Comparison of ENCODE assay signal across 19 cellular contexts in genomic region chr7:150421831-150422230, GRCh38. TPM values are rescaled to one million over a fixed set of nuclear protein-coding genes. Genes with fewer than 3 reads are reported as not detected.
DNase-seq lines count a peak whose midpoint lies in the region; ATAC-seq, FAIRE-seq and TF ChIP-seq lines count a peak whose summit lies in the region.
"Had no signal": no experiment of that assay in that cellular context is flagged by ENCODE, and none has a peak within 500 bp of the region (broad histone marks: within the 10 kb centered on the region; RNA-seq: fewer than 3 reads in every experiment).

No MANE protein-coding gene starts in this region.

- no peak for FAIRE-seq in K562 (lab: Jason Lieb, UNC)
- FAIRE-seq: D721Med, HTR-8/SVneo had no signal

- POLR2A ChIA-PET in K562 (lab: Yijun Ruan, JAX), result interaction anchor here (0.6 to 1.8 kb wide), 7 partner anchors 9 to 842 kb away, joined by 3 to 9 read pairs (median 4); a partner anchor contains a TSS

- no peaks in the 10 kb centered on the region for H3K79me2 ChIP-seq in K562 (ENCODE audit: control insufficient read depth, insufficient read depth, low read length)

- peak overlapping the region; percentile 50; the same call in 1 of the 2 replicates for H2AFZ ChIP-seq in K562 (ENCODE audit: low read depth, low read length)

- no TSS peak for BruUV-seq in K562 (replicated peaks; lab: Mats Ljungman, UMichigan)

- H3K9ac ChIP-seq in K562 (ENCODE audit: insufficient read depth in 1 of 2, low read depth in 2 of 2, low read length in 2 of 2), result no peak overlapping the region
- H3K9ac ChIP-seq: BLaER1 treated with 17β-estradiol and CSF1 and Interleukin-3, amounts not matched to agents 10 nM and 100 nM had no signal

- CTCF ChIA-PET in K562 (lab: Yijun Ruan, JAX; ENCODE audit: low intra/inter-chr PET ratio), result interaction anchor here (1.6 to 2.2 kb wide), 2 partner anchors 65 to 136 kb away, joined by 14 to 16 read pairs; no protein-coding TSS in a partner anchor

- TF ChIP-seq CTCF in right atrium auricular region (IDR thresholded peaks at IDR 0.05) (no peak), K562 (IDR thresholded peaks at IDR 0.05 in 2 of 3, conservative IDR thresholded peaks at IDR 0.05 in 1 of 3; ENCODE audit: insufficient read depth in 2 of 3, low read depth in 1 of 3, low read length in 3 of 3) (no peak)

- H3K4me2 ChIP-seq in K562 (ENCODE audit: insufficient read depth, low read length), result no peak overlapping the region

- H3K27me3 ChIP-seq in right atrium auricular region (no peaks in the 10 kb centered on the region), K562 (ENCODE audit: control insufficient read depth in 2 of 2, insufficient read depth in 2 of 2, low read length in 2 of 2) (no peaks in the 10 kb centered on the region)

- DNase-seq in Right ventricle myocardium inferior (ENCODE audit: missing footprints) (peak; percentile 4), right atrium auricular region (ENCODE audit: low spot score) (no peak), K562 (ENCODE audit: extremely low read depth in 1 of 4, low spot score in 3 of 4) (no peak), mesenteric fat pad (ENCODE audit: low spot score) (peak; percentile 67), ureter (ENCODE audit: low spot score) (peak; percentile 27), NCI-H2171 (lab: John Stamatoyannopoulos, UW) (no peak), activated gamma-delta T cell treated with Interleukin-2 at 50 U/mL for 16 hours (no peak)
- DNase-seq: CD8-positive, alpha-beta T cell; IMR-90; Karpas-422; NCI-H187 treated with DMSO at 0.1 percent for 48 hours; NCI-H524 treated with DMSO at 0.1 percent for 48 hours; PC-3; RPMI8226 had no signal

- no peaks in the 10 kb centered on the region for H3K9me1 ChIP-seq in K562 (ENCODE audit: control insufficient read depth, insufficient read depth, low read length)

- no peak for TF ChIP-seq EP300 in K562 (IDR thresholded peaks at IDR 0.05; ENCODE audit: low read length)

- in situ Hi-C loops in K562 (cut with MboI), result loop anchor here (5.0 kb wide), 1 partner anchor 135 kb away; no protein-coding TSS in a partner anchor

- no peak for TF ChIP-seq POLR2A in K562 (conservative IDR thresholded peaks at IDR 0.05)

- no peaks in the 10 kb centered on the region for H3K4me1 ChIP-seq in right atrium auricular region
- peaks cover 3 to 7% of the 10 kb centered on the region in 2 experiments; a peak in 3 of 5 replicates for H3K4me1 ChIP-seq in K562 (replicated peaks in 1 of 2; ENCODE audit: control insufficient read depth in 2 of 2, insufficient read depth in 2 of 2, low read length in 2 of 2)

- WGBS in K562 (ENCODE audit: insufficient coverage, low coverage, missing lambda C conversion rate), result 67% methylated on average over 17 of the region's 17 CpGs

- no peak for ATAC-seq in Right ventricle myocardium inferior
- ATAC-seq in K562, result no peak

- H3K4me3 ChIP-seq in right atrium auricular region (no peak overlapping the region), K562 (no peak overlapping the region)
- H3K4me3 ChIP-seq: BLaER1 treated with 17β-estradiol and CSF1 and Interleukin-3, amounts not matched to agents 10 nM and 100 nM had no signal

- no peaks in the 10 kb centered on the region for H3K9me3 ChIP-seq in right atrium auricular region
- H3K9me3 ChIP-seq in K562 (replicated peaks; ENCODE audit: control insufficient read depth, insufficient read depth, low read depth, low read length), result no peaks in the 10 kb centered on the region
- H3K9me3 ChIP-seq: BLaER1 treated with 17β-estradiol and CSF1 and Interleukin-3, amounts not matched to agents 10 nM and 100 nM had no signal

- TF ChIP-seq RAD21 in K562 (CRISPR knock-in tag; conservative IDR thresholded peaks at IDR 0.05 in 1 of 2, IDR thresholded peaks at IDR 0.05 in 1 of 2), result no peak

- no peaks in the 10 kb centered on the region for H4K20me1 ChIP-seq in K562 (replicated peaks; ENCODE audit: control insufficient read depth, insufficient read depth, low read length)
- H4K20me1 ChIP-seq: BLaER1 treated with 17β-estradiol and CSF1 and Interleukin-3, amounts not matched to agents 10 nM and 100 nM had no signal

- no peak overlapping the region for H3K27ac ChIP-seq in right atrium auricular region
- no peak overlapping the region for H3K27ac ChIP-seq in K562 (ENCODE audit: extremely low read depth, low read depth, low read length)
- H3K27ac ChIP-seq: BLaER1 treated with 17β-estradiol and CSF1 and Interleukin-3, amounts not matched to agents 10 nM and 100 nM had no signal

- intact Hi-C loops in Right ventricle myocardium inferior (cut with DNase I) (loop anchor here (5.0 kb wide), 2 partner anchors 65 to 135 kb away; no protein-coding TSS in a partner anchor), K562 (cut with micrococcal nuclease) (loop anchor here (1.0 kb wide), 2 partner anchors 66 to 136 kb away; no protein-coding TSS in a partner anchor)

- H3K36me3 ChIP-seq in right atrium auricular region (no peaks in the 10 kb centered on the region), K562 (ENCODE audit: control insufficient read depth, insufficient read depth, low read length) (no peaks in the 10 kb centered on the region)
- H3K36me3 ChIP-seq: BLaER1 treated with 17β-estradiol and CSF1 and Interleukin-3, amounts not matched to agents 10 nM and 100 nM had no signal

TF ChIP-seq in K562, 482 proteins besides CTCF, POLR2A, EP300 and RAD21 (continues in another document):
- TF ChIP-seq KAT8 (IDR thresholded peaks at IDR 0.05; ENCODE audit: low read depth), result no peak

RNA-seq across cellular contexts. Expression of gene GIMAP8, which starts 28.6 kb away (rescaled TPM):
- 14.9 TPM for total RNA-seq in Right ventricle myocardium inferior
- 1 to 10 TPM; 6.6 to 9.6 TPM for total RNA-seq in right atrium auricular region
- total RNA-seq in K562 (2011; cell fraction: chromatin; rRNA removed; ENCODE audit: low replicate concordance), result not detected in 2 replicates
- not detected in 2 replicates for total RNA-seq in K562 (2011; cell fraction: nucleolus; rRNA removed)
- not detected in 2 replicates for total RNA-seq in K562 (2011; cell fraction: nucleoplasm; rRNA removed)
- not detected in 2 replicates for total RNA-seq in K562 (2014; rRNA removed)
- total RNA-seq in K562 (2014; rRNA removed; fragmentation: Illumina TruSeq; extraction: Trizol), result not detected in 2 replicates
- not detected in 2 replicates for total RNA-seq in K562 (2015; rRNA removed; fragmentation: Illumina TruSeq; extraction: Trizol)
- 0.16 TPM in 1 of 2 replicates, not detected in the other for total RNA-seq in K562 (2021)
- polyA plus RNA-seq in K562 (2011; rRNA removed), result not detected in 2 replicates
- polyA plus RNA-seq in K562 (2011; cell fraction: cytosol; rRNA removed), result not detected in 2 replicates
- polyA plus RNA-seq in K562 (2011; cell fraction: nucleus; rRNA removed), result not detected in 2 replicates
- 0.01 TPM in 2 replicates for polyA plus RNA-seq in K562 (2012)
- not detected in 2 replicates for polyA plus RNA-seq in K562 (2014; fragmentation: Illumina TruSeq; extraction: Trizol)
- not detected for polyA plus RNA-seq in K562 (2014; fragmentation: Nextera tagmentation; extraction: Ambion mirVana)
- polyA plus RNA-seq in K562 (2014; rRNA removed), result not detected in 2 replicates
- not detected in 2 replicates for polyA minus RNA-seq in K562 (2011; rRNA and poly(A)+ RNA removed)
- polyA minus RNA-seq in K562 (2011; cell fraction: cytosol; rRNA and poly(A)+ RNA removed), result not detected in 2 replicates
- not detected in 2 replicates for polyA minus RNA-seq in K562 (2011; cell fraction: nucleus; rRNA and poly(A)+ RNA removed)
- total RNA-seq in mesenteric fat pad, result 22.0 TPM
- 13.6 TPM for total RNA-seq in ureter
- total RNA-seq: H7, IMR-90, MCF 10A, PC-3 had no signal
- polyA plus RNA-seq: IMR-90 had no signal

RNA-seq across cellular contexts. Expression of gene ZNF775, which starts 42.7 kb away (rescaled TPM):
- total RNA-seq in Right ventricle myocardium inferior, result 3.3 TPM
- 1 to 10 TPM; 4.1 to 6.2 TPM for total RNA-seq in right atrium auricular region
- total RNA-seq in K562 (2011; cell fraction: chromatin; rRNA removed; ENCODE audit: low replicate concordance), result 3.1 and 10.5 TPM in 2 replicates
- 12.0 and 14.7 TPM in 2 replicates for total RNA-seq in K562 (2011; cell fraction: nucleolus; rRNA removed)
- 5.9 TPM in 2 replicates for total RNA-seq in K562 (2011; cell fraction: nucleoplasm; rRNA removed)
- 18.6 and 21.8 TPM in 2 replicates for total RNA-seq in K562 (2014; rRNA removed)
- total RNA-seq in K562 (2014; rRNA removed; fragmentation: Illumina TruSeq; extraction: Trizol), result 1.1 and 1.8 TPM in 2 replicates
- total RNA-seq in K562 (2015; rRNA removed; fragmentation: Illumina TruSeq; extraction: Trizol), result 5.5 and 5.7 TPM in 2 replicates
- 18.7 and 19.2 TPM in 2 replicates for total RNA-seq in K562 (2021)
- polyA plus RNA-seq in K562 (2011; rRNA removed), result 4.9 and 8.3 TPM in 2 replicates
- 7.9 and 29.5 TPM in 2 replicates for polyA plus RNA-seq in K562 (2011; cell fraction: cytosol; rRNA removed)
- polyA plus RNA-seq in K562 (2011; cell fraction: nucleus; rRNA removed), result 9.1 and 15.1 TPM in 2 replicates
- 11.8 and 13.9 TPM in 2 replicates for polyA plus RNA-seq in K562 (2012)
- 1.5 and 3.5 TPM in 2 replicates for polyA plus RNA-seq in K562 (2014; fragmentation: Illumina TruSeq; extraction: Trizol)
- under 1 TPM; 0.04 to 0.20 TPM for polyA plus RNA-seq in K562 (2014; fragmentation: Nextera tagmentation; extraction: Ambion mirVana)
- polyA plus RNA-seq in K562 (2014; rRNA removed), result 13.1 and 13.2 TPM in 2 replicates
- 1.3 and 1.6 TPM in 2 replicates for polyA minus RNA-seq in K562 (2011; rRNA and poly(A)+ RNA removed)
- 7.2 and 17.1 TPM in 2 replicates for polyA minus RNA-seq in K562 (2011; cell fraction: cytosol; rRNA and poly(A)+ RNA removed)
- 4.3 and 5.3 TPM in 2 replicates for polyA minus RNA-seq in K562 (2011; cell fraction: nucleus; rRNA and poly(A)+ RNA removed)
- 1.6 TPM for total RNA-seq in mesenteric fat pad
- total RNA-seq in ureter, result 3.6 TPM

RNA-seq across cellular contexts. Expression of gene REPIN1, which starts 53.2 kb away (rescaled TPM):
- total RNA-seq in Right ventricle myocardium inferior, result 111 TPM
- total RNA-seq in right atrium auricular region, result 100 to 1,000 TPM in 1 of 2 donors, 10 to 100 TPM in 1; 100.0 to 110 TPM
- 109 and 296 TPM in 2 replicates for total RNA-seq in K562 (2011; cell fraction: chromatin; rRNA removed; ENCODE audit: low replicate concordance)
- 251 and 260 TPM in 2 replicates for total RNA-seq in K562 (2011; cell fraction: nucleolus; rRNA removed)
- 183 and 184 TPM in 2 replicates for total RNA-seq in K562 (2011; cell fraction: nucleoplasm; rRNA removed)
- 212 and 268 TPM in 2 replicates for total RNA-seq in K562 (2014; rRNA removed)
- 46.9 and 56.8 TPM in 2 replicates for total RNA-seq in K562 (2014; rRNA removed; fragmentation: Illumina TruSeq; extraction: Trizol)
- 94.0 and 99.6 TPM in 2 replicates for total RNA-seq in K562 (2015; rRNA removed; fragmentation: Illumina TruSeq; extraction: Trizol)
- 277 and 283 TPM in 2 replicates for total RNA-seq in K562 (2021)
- 130 and 189 TPM in 2 replicates for polyA plus RNA-seq in K562 (2011; rRNA removed)
- polyA plus RNA-seq in K562 (2011; cell fraction: cytosol; rRNA removed), result 210 and 322 TPM in 2 replicates
- 461 and 543 TPM in 2 replicates for polyA plus RNA-seq in K562 (2011; cell fraction: nucleus; rRNA removed)
- polyA plus RNA-seq in K562 (2012), result 186 and 202 TPM in 2 replicates
- polyA plus RNA-seq in K562 (2014; fragmentation: Illumina TruSeq; extraction: Trizol), result 94.3 and 120 TPM in 2 replicates
- 10 to 100 TPM in 1 of 2 experiments, 1 to 10 TPM in 1; 8.1 to 11.0 TPM for polyA plus RNA-seq in K562 (2014; fragmentation: Nextera tagmentation; extraction: Ambion mirVana)
- 209 and 237 TPM in 2 replicates for polyA plus RNA-seq in K562 (2014; rRNA removed)
- polyA minus RNA-seq in K562 (2011; rRNA and poly(A)+ RNA removed), result 65.6 and 71.9 TPM in 2 replicates
- polyA minus RNA-seq in K562 (2011; cell fraction: cytosol; rRNA and poly(A)+ RNA removed), result 96.6 and 122 TPM in 2 replicates
- polyA minus RNA-seq in K562 (2011; cell fraction: nucleus; rRNA and poly(A)+ RNA removed), result 81.0 and 130 TPM in 2 replicates
- total RNA-seq in mesenteric fat pad, result 82.1 TPM
- total RNA-seq in ureter, result 117 TPM

Comparison
In these comparisons a context has a peak if more than half of its experiments do, and no peak if none do; other contexts are left out.
1. DNase-seq: peak in Right ventricle myocardium inferior (single experiment), mesenteric fat pad (single experiment) and ureter (single experiment); none in right atrium auricular region (single experiment), K562 (0 of 4), NCI-H2171 (single experiment) and activated gamma-delta T cell treated with Interleukin-2 at 50 U/mL for 16 hours (single experiment).
2. RNA of gene GIMAP8, which starts 28.6 kb away (total RNA-seq): 22.0 TPM in mesenteric fat pad (single experiment), 14.9 TPM in Right ventricle myocardium inferior (single experiment), 13.6 TPM in ureter (single experiment) and 6.6 to 9.6 TPM in right atrium auricular region; 0.16 TPM in K562; every median in the first group is over 4 times any median in the second.